In genomic region chr9:95810133-95810532, GRCh38 we compare ENCODE assay signal across 17 cellular contexts.
"Had no signal": no experiment of that assay in that cellular context is flagged by ENCODE, and none has a peak within 500 bp of the region (broad histone marks: within the 10 kb centered on the region; RNA-seq: fewer than 3 reads in every experiment).

No MANE protein-coding gene starts in this region.

- FAIRE-seq: endometrium, kidney, small intestine had no signal

- H3K9me3 ChIP-seq: lower lobe of right lung, testis, upper lobe of right lung had no signal

- H3K4me1 ChIP-seq: lower lobe of right lung, upper lobe of right lung had no signal

- H3K27me3 ChIP-seq: testis, upper lobe of right lung had no signal

- DNase-seq: activated CD4-positive, alpha-beta T cell treated with anti-CD3 and anti-CD28 coated beads, Interleukin-2, amount 10 ng/mL, durations not matched to agents 7 days and 5 days; activated CD8-positive, alpha-beta memory T cell treated with anti-CD3 and anti-CD28 coated beads, Interleukin-2, amount 10 ng/mL, durations not matched to agents 7 days and 5 days; activated gamma-delta T cell treated with Interleukin-2 at 50 U/mL for 16 hours; aorta; erythroblast; foreskin keratinocyte; kidney; lower lobe of right lung; naive thymus-derived CD4-positive, alpha-beta T cell; small intestine; T1000; testis; upper lobe of right lung had no signal

- H3K36me3 ChIP-seq: lower lobe of right lung, upper lobe of right lung had no signal

- H3K4me3 ChIP-seq: lower lobe of right lung, testis, upper lobe of right lung had no signal

- H3K27ac ChIP-seq: foreskin keratinocyte, lower lobe of right lung, testis, upper lobe of right lung had no signal

- ATAC-seq: activated CD8-positive, alpha-beta memory T cell treated with anti-CD3 and anti-CD28 coated beads, Interleukin-2, amount 10 ng/mL, durations not matched to agents 7 days and 5 days; foreskin keratinocyte; left lobe of liver; lower lobe of right lung; naive thymus-derived CD4-positive, alpha-beta T cell; sciatic nerve; stimulated activated memory B cell treated with anti-CD40 and anti-IgM and Interleukin-4, amounts not matched to agents 10 μg/mL and 1 μg/mL and 100 μg/mL, for 72 hours; upper lobe of right lung had no signal
